21 cellular contexts compared by ENCODE assay signal in the genomic region with DNA sequence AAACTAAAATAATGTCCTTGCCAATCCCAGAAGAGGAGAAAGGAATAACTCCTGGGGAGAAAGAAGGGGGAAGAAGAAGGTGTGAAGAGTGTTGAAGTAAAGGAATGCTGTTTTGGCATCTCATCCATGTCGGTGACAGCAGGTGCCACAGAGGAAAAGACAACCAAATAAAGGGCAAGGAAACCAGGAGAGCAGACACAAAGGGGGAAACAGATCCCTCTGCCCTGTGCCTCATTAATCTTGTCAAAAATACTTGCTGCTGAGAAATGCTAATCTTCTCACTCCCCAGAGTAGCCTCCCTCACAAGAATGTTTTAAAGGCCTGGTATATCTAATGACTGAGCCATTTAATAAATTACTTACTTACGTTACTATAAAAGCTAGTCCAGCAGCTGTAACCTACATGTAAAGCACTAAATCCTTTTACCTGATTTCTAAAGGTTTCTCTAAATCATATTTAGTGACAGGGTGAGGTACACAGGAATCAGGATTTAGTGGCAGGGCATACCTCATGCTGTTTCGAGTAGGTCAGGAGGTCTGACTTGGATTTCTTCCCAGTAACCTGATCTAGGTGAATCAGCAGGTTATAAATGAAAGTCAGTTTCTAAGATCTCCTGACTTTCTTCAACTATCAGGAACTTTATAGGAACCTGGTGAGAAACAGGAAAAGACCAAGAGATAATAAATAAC.
A peak's percentile ranks its signal among the peaks of the same experiment; 100 is the strongest.
DNase-seq lines count a peak whose midpoint lies in the region; ATAC-seq and TF ChIP-seq lines count a peak whose summit lies in the region.
"Had no signal": no experiment of that assay in that cellular context is flagged by ENCODE, and none has a peak within 500 bp of the region (broad histone marks: within the 10 kb centered on the region; RNA-seq: fewer than 3 reads in every experiment).

No MANE protein-coding gene starts in this region.

- POLR2A ChIA-PET in activated CD8-positive, alpha-beta T cell treated with anti-CD3 and anti-CD28 coated beads for 36 hours (lab: Charles Lee), result no interaction called here

- intact Hi-C loops in activated CD8-positive, alpha-beta T cell treated with anti-CD3 and anti-CD28 coated beads for 36 hours (cut with micrococcal nuclease), result no loop called here

- peaks cover 51% of the 10 kb centered on the region for H3K4me1 Mint-ChIP-seq in neural progenitor cell
- H3K4me1 Mint-ChIP-seq in activated CD8-positive, alpha-beta T cell treated with anti-CD3 and anti-CD28 coated beads for 36 hours (ENCODE audit: low read depth), result no peaks in the 10 kb centered on the region
- H3K4me1 Mint-ChIP-seq in stimulated activated naive CD8-positive, alpha-beta T cell treated with anti-CD3 and anti-CD28 coated beads, Interleukin-15, amount 100 ng/mL, for 72 hours, result no peaks in the 10 kb centered on the region
- H3K4me1 Mint-ChIP-seq: naive thymus-derived CD8-positive, alpha-beta T cell; stimulated activated naive B cell treated with anti-CD40 and anti-IgM and Interleukin-4, amounts not matched to agents 10 μg/mL and 1 μg/mL and 100 μg/mL, for 72 hours had no signal

- H3F3A ChIP-seq in neural progenitor cell (ENCODE audit: low read depth), result peaks cover 8% of the 10 kb centered on the region

- CTCF ChIA-PET in activated CD8-positive, alpha-beta T cell treated with anti-CD3 and anti-CD28 coated beads for 36 hours (lab: Charles Lee), result no interaction called here

- no peak overlapping the region for H3K4me3 ChIP-seq in epithelial cell of proximal tubule (ENCODE audit: low read depth, low read length)
- no peak overlapping the region for H3K4me3 ChIP-seq in neural progenitor cell
- H3K4me3 ChIP-seq: cardiac muscle cell, heart left ventricle, uterus had no signal

- H3K36me3 Mint-ChIP-seq in neural progenitor cell, result no peaks in the 10 kb centered on the region
- no peaks in the 10 kb centered on the region for H3K36me3 Mint-ChIP-seq in activated CD8-positive, alpha-beta T cell treated with anti-CD3 and anti-CD28 coated beads for 36 hours (ENCODE audit: low read depth)
- H3K36me3 Mint-ChIP-seq: naive thymus-derived CD8-positive, alpha-beta T cell; stimulated activated naive B cell treated with anti-CD40 and anti-IgM and Interleukin-4, amounts not matched to agents 10 μg/mL and 1 μg/mL and 100 μg/mL, for 72 hours had no signal

- TF ChIP-seq CTCF in epithelial cell of proximal tubule (conservative IDR thresholded peaks at IDR 0.05; ENCODE audit: low read depth, low read length) (no peak), neural progenitor cell (IDR thresholded peaks at IDR 0.05) (no peak)
- TF ChIP-seq CTCF in activated CD8-positive, alpha-beta T cell treated with anti-CD3 and anti-CD28 coated beads for 36 hours (IDR thresholded peaks at IDR 0.05), result no peak

- no peak overlapping the region for H3K9ac ChIP-seq in neural progenitor cell

- no peaks in the 10 kb centered on the region for H4K20me1 ChIP-seq in neural progenitor cell (ENCODE audit: low read depth)

- H3K9me3 ChIP-seq in neural progenitor cell (ENCODE audit: low read depth), result no peaks in the 10 kb centered on the region
- H3K9me3 ChIP-seq: heart left ventricle, uterus had no signal

- peak; percentile 15 for DNase-seq in D341Med (ENCODE audit: low spot score)
- DNase-seq in NCI-H69 (lab: John Stamatoyannopoulos, UW), result peak; percentile 74
- peak; percentile 56 for DNase-seq in epithelial cell of proximal tubule (ENCODE audit: low read depth)
- peak; percentile 30 for DNase-seq in neural progenitor cell (ENCODE audit: low spot score)
- DNase-seq in amniotic stem cell (lab: John Stamatoyannopoulos, UW), result no peak
- DNase-seq in stimulated activated naive CD8-positive, alpha-beta T cell treated with anti-CD3 and anti-CD28 coated beads, Interleukin-15, Interleukin-2, amounts not matched to agents 100 U/mL and 50 U/mL, for 24 hours, result no peak
- DNase-seq in activated CD8-positive, alpha-beta T cell treated with anti-CD3 and anti-CD28 coated beads for 36 hours, result no peak
- no peak for DNase-seq in stimulated activated naive CD8-positive, alpha-beta T cell treated with anti-CD3 and anti-CD28 coated beads, Interleukin-15, amount 100 ng/mL, for 72 hours
- DNase-seq: activated naive CD4-positive, alpha-beta T cell treated with anti-CD3 and anti-CD28 coated beads, Interleukin-2, amount 50 U/mL, for 16 hours; COR-L47; heart left ventricle; Karpas-422; left cardiac atrium; naive thymus-derived CD8-positive, alpha-beta T cell; NCI-H510A; stimulated activated naive B cell treated with anti-CD40 and anti-IgM and Interleukin-4, amounts not matched to agents 10 μg/mL and 1 μg/mL and 100 μg/mL, for 72 hours; uterus had no signal

- peaks cover 3% of the 10 kb centered on the region for H3K9me3 Mint-ChIP-seq in neural progenitor cell
- H3K9me3 Mint-ChIP-seq in activated CD8-positive, alpha-beta T cell treated with anti-CD3 and anti-CD28 coated beads for 36 hours, result no peaks in the 10 kb centered on the region
- H3K9me3 Mint-ChIP-seq in stimulated activated naive CD8-positive, alpha-beta T cell treated with anti-CD3 and anti-CD28 coated beads, Interleukin-15, amount 100 ng/mL, for 72 hours, result no peaks in the 10 kb centered on the region
- H3K9me3 Mint-ChIP-seq: naive thymus-derived CD8-positive, alpha-beta T cell; stimulated activated naive B cell treated with anti-CD40 and anti-IgM and Interleukin-4, amounts not matched to agents 10 μg/mL and 1 μg/mL and 100 μg/mL, for 72 hours had no signal

- H3K27me3 Mint-ChIP-seq in neural progenitor cell (ENCODE audit: insufficient read depth, low read depth), result no peaks in the 10 kb centered on the region
- no peaks in the 10 kb centered on the region for H3K27me3 Mint-ChIP-seq in activated CD8-positive, alpha-beta T cell treated with anti-CD3 and anti-CD28 coated beads for 36 hours
- no peaks in the 10 kb centered on the region for H3K27me3 Mint-ChIP-seq in stimulated activated naive CD8-positive, alpha-beta T cell treated with anti-CD3 and anti-CD28 coated beads, Interleukin-15, amount 100 ng/mL, for 72 hours
- H3K27me3 Mint-ChIP-seq: naive thymus-derived CD8-positive, alpha-beta T cell; stimulated activated naive B cell treated with anti-CD40 and anti-IgM and Interleukin-4, amounts not matched to agents 10 μg/mL and 1 μg/mL and 100 μg/mL, for 72 hours had no signal

- peak overlapping the region; percentile 4 for H3K4me3 Mint-ChIP-seq in neural progenitor cell
- H3K4me3 Mint-ChIP-seq in activated CD8-positive, alpha-beta T cell treated with anti-CD3 and anti-CD28 coated beads for 36 hours, result no peak overlapping the region
- no peak overlapping the region for H3K4me3 Mint-ChIP-seq in stimulated activated naive CD8-positive, alpha-beta T cell treated with anti-CD3 and anti-CD28 coated beads, Interleukin-15, amount 100 ng/mL, for 72 hours
- H3K4me3 Mint-ChIP-seq: naive thymus-derived CD8-positive, alpha-beta T cell; stimulated activated naive B cell treated with anti-CD40 and anti-IgM and Interleukin-4, amounts not matched to agents 10 μg/mL and 1 μg/mL and 100 μg/mL, for 72 hours had no signal

- peak overlapping the region; percentile 50 for H3K4me2 ChIP-seq in neural progenitor cell

- no peak overlapping the region for H2AFZ ChIP-seq in neural progenitor cell (replicated peaks)

- no peaks in the 10 kb centered on the region for H3K36me3 ChIP-seq in neural progenitor cell
- H3K36me3 ChIP-seq: cardiac muscle cell, heart left ventricle, uterus had no signal

- H3K27ac Mint-ChIP-seq in neural progenitor cell, result peak overlapping the region; percentile 51
- H3K27ac Mint-ChIP-seq in activated CD8-positive, alpha-beta T cell treated with anti-CD3 and anti-CD28 coated beads for 36 hours, result no peak overlapping the region
- H3K27ac Mint-ChIP-seq in stimulated activated naive CD8-positive, alpha-beta T cell treated with anti-CD3 and anti-CD28 coated beads, Interleukin-15, amount 100 ng/mL, for 72 hours, result no peak overlapping the region
- H3K27ac Mint-ChIP-seq: naive thymus-derived CD8-positive, alpha-beta T cell; stimulated activated naive B cell treated with anti-CD40 and anti-IgM and Interleukin-4, amounts not matched to agents 10 μg/mL and 1 μg/mL and 100 μg/mL, for 72 hours had no signal

- H3K27me3 ChIP-seq in neural progenitor cell, result no peaks in the 10 kb centered on the region
- H3K27me3 ChIP-seq: cardiac muscle cell, heart left ventricle, uterus had no signal

- H3K79me2 ChIP-seq in neural progenitor cell (ENCODE audit: low read depth), result no peaks in the 10 kb centered on the region

- ATAC-seq in stimulated activated naive CD8-positive, alpha-beta T cell treated with anti-CD3 and anti-CD28 coated beads, Interleukin-15, Interleukin-2, amounts not matched to agents 100 U/mL and 50 U/mL, for 24 hours, result no peak
- no peak for ATAC-seq in activated CD8-positive, alpha-beta T cell treated with anti-CD3 and anti-CD28 coated beads for 36 hours
- no peak for ATAC-seq in stimulated activated naive CD8-positive, alpha-beta T cell treated with anti-CD3 and anti-CD28 coated beads, Interleukin-15, amount 100 ng/mL, for 72 hours
- ATAC-seq: heart left ventricle; naive thymus-derived CD8-positive, alpha-beta T cell; Panc1; sciatic nerve; stimulated activated naive B cell treated with anti-CD40 and anti-IgM and Interleukin-4, amounts not matched to agents 10 μg/mL and 1 μg/mL and 100 μg/mL, for 72 hours had no signal

- no peak overlapping the region for H3K27ac ChIP-seq in neural progenitor cell
- H3K27ac ChIP-seq: cardiac muscle cell, heart left ventricle, uterus, VCaP had no signal

- peaks cover 38% of the 10 kb centered on the region for H3K4me1 ChIP-seq in neural progenitor cell
- H3K4me1 ChIP-seq: heart left ventricle, uterus had no signal

Comparison
In these comparisons a context has a peak if more than half of its experiments do, and no peak if none do; other contexts are left out.
1. DNase-seq: peak in D341Med (single experiment), NCI-H69 (single experiment), epithelial cell of proximal tubule (single experiment) and neural progenitor cell (single experiment); none in amniotic stem cell (single experiment), stimulated activated naive CD8-positive, alpha-beta T cell treated with anti-CD3 and anti-CD28 coated beads, Interleukin-15, Interleukin-2, amounts not matched to agents 100 U/mL and 50 U/mL, for 24 hours (single experiment), activated CD8-positive, alpha-beta T cell treated with anti-CD3 and anti-CD28 coated beads for 36 hours (single experiment) and stimulated activated naive CD8-positive, alpha-beta T cell treated with anti-CD3 and anti-CD28 coated beads, Interleukin-15, amount 100 ng/mL, for 72 hours (0 of 2).